In genomic region chr11:111942826-111943225, GRCh38 we compare ENCODE assay signal across 16 cellular contexts. TPM values are rescaled to one million over a fixed set of nuclear protein-coding genes. Genes with fewer than 3 reads are reported as not detected.
DNase-seq lines count a peak whose midpoint lies in the region; ATAC-seq, FAIRE-seq and TF ChIP-seq lines count a peak whose summit lies in the region.
"Had no signal": no experiment of that assay in that cellular context is flagged by ENCODE, and none has a peak within 500 bp of the region (broad histone marks: within the 10 kb centered on the region; RNA-seq: fewer than 3 reads in every experiment).

No MANE protein-coding gene starts in this region.

- POLR2A ChIA-PET in A549 (lab: Yijun Ruan, JAX): interaction anchor here (2.1 kb wide), 1 partner anchor 16 kb away, joined by 9 read pairs; no protein-coding TSS in a partner anchor
- POLR2A ChIA-PET in K562 (lab: Yijun Ruan, JAX): interaction anchor here (1.0 kb wide), 1 partner anchor 11 kb away, joined by 3 read pairs; no protein-coding TSS in a partner anchor

- intact Hi-C loops in K562 (cut with micrococcal nuclease): no loop called here
- intact Hi-C loops in heart left ventricle (cut with DNase I): loop anchor here in 1 of 10 donors (5.0 kb wide), 1 partner anchor 34 kb away; no protein-coding TSS in a partner anchor

- ATAC-seq in A549 (no peak), K562 (no peak), HG03280 (IDR thresholded peaks at IDR 0.05; ENCODE audit: unreplicated experiment) (no peak), heart left ventricle (no peak), GM21447 (IDR thresholded peaks at IDR 0.05; ENCODE audit: unreplicated experiment) (no peak)
- ATAC-seq: body of pancreas had no signal

- H3K9me1 ChIP-seq in K562 (ENCODE audit: control insufficient read depth, insufficient read depth, low read length): no peaks in the 10 kb centered on the region

- no peak for TF ChIP-seq CTCF in A549 (IDR thresholded peaks at IDR 0.05)
- no peak for TF ChIP-seq CTCF in K562 (IDR thresholded peaks at IDR 0.05 in 2 of 3, conservative IDR thresholded peaks at IDR 0.05 in 1 of 3; ENCODE audit: insufficient read depth in 2 of 3, low read depth in 1 of 3, low read length in 3 of 3)
- TF ChIP-seq CTCF in heart left ventricle (IDR thresholded peaks at IDR 0.05): no peak

- no peaks in the 10 kb centered on the region for H4K20me1 ChIP-seq in K562 (replicated peaks; ENCODE audit: control insufficient read depth, insufficient read depth, low read length)

- TF ChIP-seq RAD21 in A549 (conservative IDR thresholded peaks at IDR 0.05 in 1 of 2, IDR thresholded peaks at IDR 0.05 in 1 of 2) (no peak), K562 (CRISPR knock-in tag; conservative IDR thresholded peaks at IDR 0.05 in 1 of 2, IDR thresholded peaks at IDR 0.05 in 1 of 2) (no peak)

- FAIRE-seq in A549 (lab: Jason Lieb, UNC) (no peak), K562 (lab: Jason Lieb, UNC) (no peak)
- FAIRE-seq: endometrium had no signal

- peak overlapping the region; percentile 44; the same call in 2 of the 3 replicates for H3K4me2 ChIP-seq in A549
- H3K4me2 ChIP-seq in K562 (ENCODE audit: insufficient read depth, low read length): no peak overlapping the region

- TF ChIP-seq POLR2A in A549 (IDR thresholded peaks at IDR 0.05; ENCODE audit: low read length) (no peak), K562 (conservative IDR thresholded peaks at IDR 0.05) (no peak), heart left ventricle (IDR thresholded peaks at IDR 0.05) (no peak)

- BruUV-seq in K562 (replicated peaks; lab: Mats Ljungman, UMichigan): no TSS peak

- peak overlapping the region; percentile 83 to 85 for H3K27ac ChIP-seq in A549
- no peak overlapping the region for H3K27ac ChIP-seq in K562 (ENCODE audit: extremely low read depth, low read depth, low read length)
- H3K27ac ChIP-seq in heart left ventricle: peak overlapping the region in 3 of 12 donors; percentile 47 to 86 (median 48)
- H3K27ac ChIP-seq: body of pancreas had no signal

- H3K4me1 ChIP-seq in A549: peaks cover 72% of the 10 kb centered on the region
- peaks cover 8 to 14% of the 10 kb centered on the region in 2 experiments; a peak in 2 of 5 replicates for H3K4me1 ChIP-seq in K562 (replicated peaks in 1 of 2; ENCODE audit: control insufficient read depth in 2 of 2, insufficient read depth in 2 of 2, low read length in 2 of 2)
- H3K4me1 ChIP-seq in heart left ventricle: peaks cover 0 to 54% (median 19%) of the 10 kb centered on the region in 12 donors

- 74% methylated on average over 6 of the region's 6 CpGs for WGBS in A549 (ENCODE audit: missing lambda C conversion rate)
- 82% methylated on average over 6 of the region's 6 CpGs for WGBS in K562 (ENCODE audit: insufficient coverage, low coverage, missing lambda C conversion rate)
- WGBS in heart left ventricle, 4 donors: 93 to 97% (median 95%) methylated on average over 6 of the region's 6 CpGs

- no peak overlapping the region for H3K9ac ChIP-seq in K562 (ENCODE audit: insufficient read depth in 1 of 2, low read depth in 2 of 2, low read length in 2 of 2)

- no peak for DNase-seq in A549 (ENCODE audit: low read depth in 1 of 2, low spot score in 1 of 2)
- DNase-seq in M059J (ENCODE audit: low read depth): peak; percentile 91
- DNase-seq in K562 (ENCODE audit: extremely low read depth in 1 of 4, low spot score in 3 of 4): no peak
- DNase-seq in iris pigment epithelial cell (ENCODE audit: low read depth): peak; percentile 87
- DNase-seq in heart left ventricle: no peak
- DNase-seq in activated effector memory CD4-positive, alpha-beta T cell treated with Interleukin-2 at 50 U/mL for 16 hours: no peak
- DNase-seq: AML-193, body of pancreas, DMS153, mesendoderm, NCI-H187 treated with DMSO at 0.1 percent for 48 hours, NCI-H748 treated with DMSO at 0.1 percent for 48 hours had no signal

- in situ Hi-C loops in K562 (cut with MboI): no loop called here

- H2AFZ ChIP-seq in K562 (ENCODE audit: low read depth, low read length): no peak overlapping the region

- H3K36me3 ChIP-seq in K562 (ENCODE audit: control insufficient read depth, insufficient read depth, low read length) (0 out of 3 replicates have a peak, but pooled peaks cover 3% of the 10 kb centered on the region), heart left ventricle (no peaks in the 10 kb centered on the region)

- H3K4me3 ChIP-seq in A549 (no peak overlapping the region), K562 (no peak overlapping the region), heart left ventricle (no peak overlapping the region)
- H3K4me3 ChIP-seq: body of pancreas had no signal

- TF ChIP-seq EP300 in A549 (IDR thresholded peaks at IDR 0.05) (no peak), K562 (IDR thresholded peaks at IDR 0.05; ENCODE audit: low read length) (no peak)

- peaks cover under 1% of the 10 kb centered on the region; the same call in 1 of the 3 replicates for H3K79me2 ChIP-seq in K562 (ENCODE audit: control insufficient read depth, insufficient read depth, low read length)

- H3K27me3 ChIP-seq in K562 (ENCODE audit: control insufficient read depth in 2 of 2, insufficient read depth in 2 of 2, low read length in 2 of 2) (no peaks in the 10 kb centered on the region), heart left ventricle (no peaks in the 10 kb centered on the region)
- H3K27me3 ChIP-seq: body of pancreas had no signal

- CTCF ChIA-PET in A549 (lab: Yijun Ruan, JAX): interaction anchor here (0.9 to 4.7 kb wide), 3 partner anchors 10 to 39 kb away, joined by 3 to 31 read pairs (median 19); no protein-coding TSS in a partner anchor
- CTCF ChIA-PET in K562 (lab: Yijun Ruan, JAX; ENCODE audit: low intra/inter-chr PET ratio): no interaction called here

- H3K9me3 ChIP-seq in A549: no peaks in the 10 kb centered on the region
- no peaks in the 10 kb centered on the region for H3K9me3 ChIP-seq in K562 (replicated peaks; ENCODE audit: control insufficient read depth, insufficient read depth, low read depth, low read length)
- no peaks in the 10 kb centered on the region for H3K9me3 ChIP-seq in heart left ventricle
- H3K9me3 ChIP-seq: body of pancreas had no signal

RNA-seq across cellular contexts. Expression of gene DIXDC1, which starts 5.7 kb away (rescaled TPM):
- 6.9 and 7.9 TPM in 2 replicates for polyA plus RNA-seq in A549 (2011; rRNA removed)
- polyA plus RNA-seq in A549 (2012; cell fraction: cytosol; rRNA removed): 2.4 and 2.7 TPM in 2 replicates
- polyA plus RNA-seq in A549 (2012; cell fraction: nucleus; rRNA removed): 1.8 and 2.1 TPM in 2 replicates
- 5.5 to 7.4 TPM (median 7.1 TPM) in 3 replicates for polyA plus RNA-seq in A549 (2017; fragmentation: RNase III; extraction: RNeasy Plus Mini Kit Qiagen cat#74134 plus additional on column Dnase treatment)
- 13.3 and 19.2 TPM in 2 replicates for polyA minus RNA-seq in A549 (2011; rRNA and poly(A)+ RNA removed)
- total RNA-seq in M059J (2014; rRNA removed; shearing (Covaris generic)): 13.7 and 19.0 TPM in 2 replicates
- 18.6 and 22.7 TPM in 2 replicates for total RNA-seq in K562 (2011; cell fraction: chromatin; rRNA removed; ENCODE audit: low replicate concordance)
- 7.2 and 10.4 TPM in 2 replicates for total RNA-seq in K562 (2011; cell fraction: nucleolus; rRNA removed)
- total RNA-seq in K562 (2011; cell fraction: nucleoplasm; rRNA removed): 11.7 and 16.1 TPM in 2 replicates
- total RNA-seq in K562 (2014; rRNA removed): 4.0 and 4.5 TPM in 2 replicates
- total RNA-seq in K562 (2014; rRNA removed; fragmentation: Illumina TruSeq; extraction: Trizol): 8.4 and 8.7 TPM in 2 replicates
- total RNA-seq in K562 (2015; rRNA removed; fragmentation: Illumina TruSeq; extraction: Trizol): 9.6 and 10.8 TPM in 2 replicates
- total RNA-seq in K562 (2021): 7.0 and 8.1 TPM in 2 replicates
- polyA plus RNA-seq in K562 (2011; rRNA removed): 6.8 and 7.2 TPM in 2 replicates
- 3.3 and 4.3 TPM in 2 replicates for polyA plus RNA-seq in K562 (2011; cell fraction: cytosol; rRNA removed)
- 6.1 and 6.3 TPM in 2 replicates for polyA plus RNA-seq in K562 (2011; cell fraction: nucleus; rRNA removed)
- polyA plus RNA-seq in K562 (2012): 3.4 and 4.4 TPM in 2 replicates
- polyA plus RNA-seq in K562 (2014; fragmentation: Illumina TruSeq; extraction: Trizol): 4.7 and 7.4 TPM in 2 replicates
- 1 to 10 TPM; 2.5 to 2.6 TPM for polyA plus RNA-seq in K562 (2014; fragmentation: Nextera tagmentation; extraction: Ambion mirVana)
- 3.8 and 4.7 TPM in 2 replicates for polyA plus RNA-seq in K562 (2014; rRNA removed)
- 17.3 and 23.6 TPM in 2 replicates for polyA minus RNA-seq in K562 (2011; rRNA and poly(A)+ RNA removed)
- polyA minus RNA-seq in K562 (2011; cell fraction: cytosol; rRNA and poly(A)+ RNA removed): 6.9 and 7.1 TPM in 2 replicates
- 6.3 and 11.9 TPM in 2 replicates for polyA minus RNA-seq in K562 (2011; cell fraction: nucleus; rRNA and poly(A)+ RNA removed)
- total RNA-seq in heart left ventricle: 10 to 100 TPM; 15.0 to 34.9 (median 20.5) TPM
- 10 to 100 TPM in 1 of 2 donors, 1 to 10 TPM in 1; 3.9 to 10.6 TPM for polyA plus RNA-seq in heart left ventricle

RNA-seq across cellular contexts. Expression of gene C11orf52, which starts 24.1 kb away (rescaled TPM):
- 0.13 and 0.19 TPM in 2 replicates for polyA plus RNA-seq in A549 (2011; rRNA removed)
- polyA plus RNA-seq in A549 (2012; cell fraction: cytosol; rRNA removed): 0.05 and 0.22 TPM in 2 replicates
- not detected in 2 replicates for polyA plus RNA-seq in A549 (2012; cell fraction: nucleus; rRNA removed)
- 0.08 TPM in 1 of 3 replicates, not detected in the others for polyA plus RNA-seq in A549 (2017; fragmentation: RNase III; extraction: RNeasy Plus Mini Kit Qiagen cat#74134 plus additional on column Dnase treatment)
- 0.34 TPM in 1 of 2 replicates, not detected in the other for polyA minus RNA-seq in A549 (2011; rRNA and poly(A)+ RNA removed)
- total RNA-seq in M059J (2014; rRNA removed; shearing (Covaris generic)): not detected in 2 replicates
- 0.93 and 1.3 TPM in 2 replicates for total RNA-seq in K562 (2011; cell fraction: chromatin; rRNA removed; ENCODE audit: low replicate concordance)
- 0.83 and 0.92 TPM in 2 replicates for total RNA-seq in K562 (2011; cell fraction: nucleolus; rRNA removed)
- total RNA-seq in K562 (2011; cell fraction: nucleoplasm; rRNA removed): 1.1 TPM in 1 of 2 replicates, not detected in the other
- total RNA-seq in K562 (2014; rRNA removed): 0.32 and 1.4 TPM in 2 replicates
- total RNA-seq in K562 (2014; rRNA removed; fragmentation: Illumina TruSeq; extraction: Trizol): 0.64 and 1.0 TPM in 2 replicates
- total RNA-seq in K562 (2015; rRNA removed; fragmentation: Illumina TruSeq; extraction: Trizol): 0.72 and 0.87 TPM in 2 replicates
- total RNA-seq in K562 (2021): 0.29 and 0.69 TPM in 2 replicates
- polyA plus RNA-seq in K562 (2011; rRNA removed): 1.3 and 2.5 TPM in 2 replicates
- 1.2 and 1.4 TPM in 2 replicates for polyA plus RNA-seq in K562 (2011; cell fraction: cytosol; rRNA removed)
- polyA plus RNA-seq in K562 (2011; cell fraction: nucleus; rRNA removed): 1.1 and 1.5 TPM in 2 replicates
- polyA plus RNA-seq in K562 (2012): 0.69 and 2.0 TPM in 2 replicates
- polyA plus RNA-seq in K562 (2014; fragmentation: Illumina TruSeq; extraction: Trizol): 1.7 and 2.2 TPM in 2 replicates
- polyA plus RNA-seq in K562 (2014; fragmentation: Nextera tagmentation; extraction: Ambion mirVana): 1 to 10 TPM; 1.8 to 2.9 TPM
- polyA plus RNA-seq in K562 (2014; rRNA removed): 0.77 and 0.84 TPM in 2 replicates
- 1.3 and 2.0 TPM in 2 replicates for polyA minus RNA-seq in K562 (2011; rRNA and poly(A)+ RNA removed)
- polyA minus RNA-seq in K562 (2011; cell fraction: cytosol; rRNA and poly(A)+ RNA removed): not detected in 2 replicates
- polyA minus RNA-seq in K562 (2011; cell fraction: nucleus; rRNA and poly(A)+ RNA removed): 0.56 and 0.94 TPM in 2 replicates
- 1 to 10 TPM in 8 of 9 donors, under 1 TPM in 1; 0.79 to 8.3 (median 2.0) TPM for total RNA-seq in heart left ventricle
- polyA plus RNA-seq in heart left ventricle: 1 to 10 TPM; 2.3 to 2.9 TPM
- total RNA-seq: activated T-helper 1 cell treated with anti-CD3 and anti-CD28 coated beads, Interleukin-12 subunit alpha, Interleukin-12 subunit beta, Interleukin-2, Interleukin-4 antibody, amounts not matched to agents 30 ng/mL and 10 ng/mL and 1 ng/mL, durations not matched to agents 14 hours and 24 hours and 36 hours had no signal

RNA-seq across cellular contexts. Expression of gene HSPB2, which starts 30.3 kb away (rescaled TPM):
- 0.07 TPM in 1 of 2 replicates, not detected in the other for polyA plus RNA-seq in A549 (2011; rRNA removed)
- polyA plus RNA-seq in A549 (2012; cell fraction: cytosol; rRNA removed): 0.03 and 0.04 TPM in 2 replicates
- polyA plus RNA-seq in A549 (2012; cell fraction: nucleus; rRNA removed): 0.30 and 0.40 TPM in 2 replicates
- not detected in 3 replicates for polyA plus RNA-seq in A549 (2017; fragmentation: RNase III; extraction: RNeasy Plus Mini Kit Qiagen cat#74134 plus additional on column Dnase treatment)
- polyA minus RNA-seq in A549 (2011; rRNA and poly(A)+ RNA removed): not detected in 2 replicates
- not detected in 2 replicates for total RNA-seq in M059J (2014; rRNA removed; shearing (Covaris generic))
- total RNA-seq in K562 (2011; cell fraction: chromatin; rRNA removed; ENCODE audit: low replicate concordance): not detected in 2 replicates
- total RNA-seq in K562 (2011; cell fraction: nucleolus; rRNA removed): not detected in 2 replicates
- not detected in 2 replicates for total RNA-seq in K562 (2011; cell fraction: nucleoplasm; rRNA removed)
- not detected in 2 replicates for total RNA-seq in K562 (2014; rRNA removed)
- 0.11 TPM in 1 of 2 replicates, not detected in the other for total RNA-seq in K562 (2014; rRNA removed; fragmentation: Illumina TruSeq; extraction: Trizol)
- not detected in 2 replicates for total RNA-seq in K562 (2015; rRNA removed; fragmentation: Illumina TruSeq; extraction: Trizol)
- 0.31 TPM in 1 of 2 replicates, not detected in the other for total RNA-seq in K562 (2021)
- polyA plus RNA-seq in K562 (2011; rRNA removed): 0.11 and 0.35 TPM in 2 replicates
- polyA plus RNA-seq in K562 (2011; cell fraction: cytosol; rRNA removed): 0.09 and 0.24 TPM in 2 replicates
- 0.16 and 0.29 TPM in 2 replicates for polyA plus RNA-seq in K562 (2011; cell fraction: nucleus; rRNA removed)
- 0.13 TPM in 1 of 2 replicates, not detected in the other for polyA plus RNA-seq in K562 (2012)
- 0.12 TPM in 1 of 2 replicates, not detected in the other for polyA plus RNA-seq in K562 (2014; fragmentation: Illumina TruSeq; extraction: Trizol)
- under 1 TPM in 1 of 2 experiments, not detected in 1; 0.06 TPM for polyA plus RNA-seq in K562 (2014; fragmentation: Nextera tagmentation; extraction: Ambion mirVana)
- polyA plus RNA-seq in K562 (2014; rRNA removed): not detected in 2 replicates
- 0.21 TPM in 1 of 2 replicates, not detected in the other for polyA minus RNA-seq in K562 (2011; rRNA and poly(A)+ RNA removed)
- polyA minus RNA-seq in K562 (2011; cell fraction: cytosol; rRNA and poly(A)+ RNA removed): not detected in 2 replicates
- not detected in 2 replicates for polyA minus RNA-seq in K562 (2011; cell fraction: nucleus; rRNA and poly(A)+ RNA removed)
- total RNA-seq in heart left ventricle: 10 to 100 TPM in 7 of 9 donors, 1 to 10 TPM in 2; 5.5 to 66.7 (median 20.9) TPM
- 10 to 100 TPM; 59.8 to 67.9 TPM for polyA plus RNA-seq in heart left ventricle
- total RNA-seq: activated T-helper 1 cell treated with anti-CD3 and anti-CD28 coated beads, Interleukin-12 subunit alpha, Interleukin-12 subunit beta, Interleukin-2, Interleukin-4 antibody, amounts not matched to agents 30 ng/mL and 10 ng/mL and 1 ng/mL, durations not matched to agents 14 hours and 24 hours and 36 hours; body of pancreas had no signal

RNA-seq across cellular contexts. Expression of gene CRYAB, which starts 31.3 kb away (rescaled TPM):
- polyA plus RNA-seq in A549 (2011; rRNA removed): 1.1 and 3.1 TPM in 2 replicates
- polyA plus RNA-seq in A549 (2012; cell fraction: cytosol; rRNA removed): 1.5 and 2.8 TPM in 2 replicates
- polyA plus RNA-seq in A549 (2012; cell fraction: nucleus; rRNA removed): 1.1 and 3.1 TPM in 2 replicates
- polyA plus RNA-seq in A549 (2017; fragmentation: RNase III; extraction: RNeasy Plus Mini Kit Qiagen cat#74134 plus additional on column Dnase treatment): 4.1 to 25.3 TPM (median 4.8 TPM) in 3 replicates
- 0.58 and 1.3 TPM in 2 replicates for polyA minus RNA-seq in A549 (2011; rRNA and poly(A)+ RNA removed)
- total RNA-seq in M059J (2014; rRNA removed; shearing (Covaris generic)): 1.7 TPM in 1 of 2 replicates, not detected in the other
- total RNA-seq in K562 (2011; cell fraction: chromatin; rRNA removed; ENCODE audit: low replicate concordance): 1.0 and 1.8 TPM in 2 replicates
- total RNA-seq in K562 (2011; cell fraction: nucleolus; rRNA removed): 1.0 and 3.2 TPM in 2 replicates
- 1.6 and 2.4 TPM in 2 replicates for total RNA-seq in K562 (2011; cell fraction: nucleoplasm; rRNA removed)
- total RNA-seq in K562 (2014; rRNA removed): 2.0 and 3.6 TPM in 2 replicates
- 3.0 and 3.1 TPM in 2 replicates for total RNA-seq in K562 (2014; rRNA removed; fragmentation: Illumina TruSeq; extraction: Trizol)
- total RNA-seq in K562 (2015; rRNA removed; fragmentation: Illumina TruSeq; extraction: Trizol): 0.83 and 1.3 TPM in 2 replicates
- total RNA-seq in K562 (2021): 3.6 and 3.7 TPM in 2 replicates
- polyA plus RNA-seq in K562 (2011; rRNA removed): 1.5 and 2.3 TPM in 2 replicates
- polyA plus RNA-seq in K562 (2011; cell fraction: cytosol; rRNA removed): 2.3 and 3.7 TPM in 2 replicates
- polyA plus RNA-seq in K562 (2011; cell fraction: nucleus; rRNA removed): 1.7 and 3.3 TPM in 2 replicates
- 0.61 and 2.0 TPM in 2 replicates for polyA plus RNA-seq in K562 (2012)
- 5.2 and 5.9 TPM in 2 replicates for polyA plus RNA-seq in K562 (2014; fragmentation: Illumina TruSeq; extraction: Trizol)
- 1 to 10 TPM; 6.5 to 7.5 TPM for polyA plus RNA-seq in K562 (2014; fragmentation: Nextera tagmentation; extraction: Ambion mirVana)
- 1.2 and 2.7 TPM in 2 replicates for polyA plus RNA-seq in K562 (2014; rRNA removed)
- 0.69 and 3.5 TPM in 2 replicates for polyA minus RNA-seq in K562 (2011; rRNA and poly(A)+ RNA removed)
- 1.6 TPM in 1 of 2 replicates, not detected in the other for polyA minus RNA-seq in K562 (2011; cell fraction: cytosol; rRNA and poly(A)+ RNA removed)
- 0.94 and 1.00 TPM in 2 replicates for polyA minus RNA-seq in K562 (2011; cell fraction: nucleus; rRNA and poly(A)+ RNA removed)
- over 10,000 TPM in 2 of 9 donors, 1,000 to 10,000 TPM in 7; 4,504 to 20,720 (median 7,991) TPM for total RNA-seq in heart left ventricle
- over 10,000 TPM; 11,485 to 15,236 TPM for polyA plus RNA-seq in heart left ventricle
- total RNA-seq: activated T-helper 1 cell treated with anti-CD3 and anti-CD28 coated beads, Interleukin-12 subunit alpha, Interleukin-12 subunit beta, Interleukin-2, Interleukin-4 antibody, amounts not matched to agents 30 ng/mL and 10 ng/mL and 1 ng/mL, durations not matched to agents 14 hours and 24 hours and 36 hours had no signal

Comparison
In these comparisons a context has a peak if more than half of its experiments do, and no peak if none do; other contexts are left out.
1. DNase-seq: peak in M059J (single experiment) and iris pigment epithelial cell (single experiment); none in A549 (0 of 2), K562 (0 of 4), heart left ventricle (0 of 5) and activated effector memory CD4-positive, alpha-beta T cell treated with Interleukin-2 at 50 U/mL for 16 hours (single experiment).